In genomic region chr3:110094002-110094401, GRCh38 we compare ENCODE assay signal across 25 cellular contexts.
"Had no signal": no experiment of that assay in that cellular context is flagged by ENCODE, and none has a peak within 500 bp of the region (broad histone marks: within the 10 kb centered on the region; RNA-seq: fewer than 3 reads in every experiment).

No MANE protein-coding gene starts in this region.

- FAIRE-seq: TTC549 had no signal

- H3K36me3 ChIP-seq: ascending aorta had no signal

- H3K4me3 ChIP-seq: ascending aorta had no signal

- H3K27ac ChIP-seq: VCaP had no signal

- H3K27me3 ChIP-seq: ascending aorta had no signal

- H3K9me3 ChIP-seq: ascending aorta had no signal

- ATAC-seq: activated CD8-positive, alpha-beta T cell treated with anti-CD3 and anti-CD28 coated beads for 36 hours; activated naive CD8-positive, alpha-beta T cell treated with anti-CD3 and anti-CD28 coated beads, Interleukin-2, amount 50 U/mL, for 24 hours had no signal

- DNase-seq: activated B cell treated with CpG ODN at 0.5 μM for 24 hours; activated CD4-positive, alpha-beta memory T cell treated with anti-CD3 and anti-CD28 coated beads for 36 hours; activated CD4-positive, alpha-beta T cell treated with anti-CD3 and anti-CD28 coated beads for 4 hours; activated CD4-positive, alpha-beta T cell treated with anti-CD3 and anti-CD28 coated beads, Interleukin-2, amount 10 ng/mL, durations not matched to agents 24 days and 14 days; activated CD4-positive, alpha-beta T cell treated with anti-CD3 and anti-CD28 coated beads, Interleukin-2, amount 50 U/mL, for 1 hour; activated CD4-positive, alpha-beta T cell treated with anti-CD3 and anti-CD28 coated beads, Interleukin-2, amount 50 U/mL, for 4 hours; activated CD4-positive, CD25-positive, alpha-beta regulatory T cell treated with anti-CD3 and anti-CD28 coated beads, Interleukin-2, amount 50 U/mL, for 72 hours; activated CD8-positive, alpha-beta memory T cell treated with anti-CD3 and anti-CD28 coated beads, Interleukin-2, amount 50 U/mL, for 48 hours; activated CD8-positive, alpha-beta T cell treated with anti-CD3 and anti-CD28 coated beads for 36 hours; activated effector memory CD4-positive, alpha-beta T cell treated with Interleukin-2 at 50 U/mL for 16 hours; activated gamma-delta T cell; activated naive CD4-positive, alpha-beta T cell treated with anti-CD3 and anti-CD28 coated beads, Interleukin-2, amount 10 ng/mL, durations not matched to agents 7 days and 5 days; activated naive CD4-positive, alpha-beta T cell treated with Interleukin-2 at 50 U/mL for 16 hours; activated naive CD8-positive, alpha-beta T cell treated with anti-CD3 and anti-CD28 coated beads, Interleukin-2, amount 10 ng/mL, durations not matched to agents 7 days and 5 days; activated naive CD8-positive, alpha-beta T cell treated with anti-CD3 and anti-CD28 coated beads, Interleukin-2, amount 50 U/mL, for 24 hours; activated T-cell treated with anti-CD3 and anti-CD28 coated beads, Interleukin-2, amount 50 U/mL, for 24 hours; activated T-cell treated with anti-CD3 and anti-CD28 coated beads, Interleukin-2, amount 50 U/mL, for 48 hours; amygdala; anterior cingulate cortex; central memory CD4-positive, alpha-beta T cell; T-helper 2 cell; T-helper 9 cell had no signal
